28 cellular contexts compared by ENCODE assay signal in the genomic region with DNA sequence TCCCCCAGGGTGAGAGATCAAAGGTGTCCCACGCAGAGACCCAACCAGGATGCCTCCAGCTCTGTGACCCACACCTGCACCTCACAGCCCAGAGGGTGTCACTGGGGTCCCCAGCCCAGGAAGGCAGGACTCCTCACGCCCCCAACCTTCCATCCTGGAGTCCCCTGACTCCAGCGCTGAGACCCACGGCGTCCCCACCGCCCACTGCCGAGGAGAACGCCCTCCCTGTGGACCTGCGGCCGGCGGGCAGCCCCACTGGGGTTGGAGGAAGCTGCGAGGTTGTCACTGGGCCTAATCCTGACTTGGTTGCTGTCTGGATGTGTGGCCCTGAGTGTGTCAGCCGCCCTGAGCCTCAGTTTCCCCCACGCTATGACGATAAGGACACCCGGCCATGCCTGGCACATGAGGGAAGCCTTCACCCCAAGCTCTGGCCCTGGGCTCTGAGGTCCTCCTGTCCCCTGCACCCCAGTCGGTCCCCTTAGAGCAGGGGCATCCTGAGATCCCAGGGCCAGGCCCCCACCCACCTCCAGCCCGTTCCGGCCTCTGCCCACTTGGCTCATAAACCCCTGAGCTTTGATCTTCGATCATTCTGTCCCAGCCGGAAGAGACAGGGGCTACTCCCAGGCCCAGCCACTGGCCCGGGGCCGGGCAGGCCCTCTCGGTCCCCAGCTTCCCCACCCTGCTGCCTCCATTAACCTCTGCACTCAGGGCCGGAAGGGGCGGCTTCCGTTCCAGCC.
"Had no signal": no experiment of that assay in that cellular context is flagged by ENCODE, and none has a peak within 500 bp of the region (broad histone marks: within the 10 kb centered on the region; RNA-seq: fewer than 3 reads in every experiment).

No MANE protein-coding gene starts in this region.

- H3K4me3 Mint-ChIP-seq: activated CD4-positive, alpha-beta T cell treated with anti-CD3 and anti-CD28 coated beads for 36 hours; activated naive CD4-positive, alpha-beta T cell treated with anti-CD3 and anti-CD28 coated beads for 36 hours; activated naive CD8-positive, alpha-beta T cell treated with anti-CD3 and anti-CD28 coated beads for 36 hours; activated T-helper 1 cell treated with anti-CD3 and anti-CD28 coated beads, Interleukin-12 subunit alpha, Interleukin-12 subunit beta, Interleukin-2, Interleukin-4 antibody, amounts not matched to agents 30 ng/mL and 10 ng/mL and 1 ng/mL, durations not matched to agents 14 hours and 24 hours and 36 hours; immature natural killer cell; nephron; stimulated activated naive CD8-positive, alpha-beta T cell treated with anti-CD3 and anti-CD28 coated beads, Interleukin-15, Interleukin-2, amounts not matched to agents 100 ng/mL and 50 ng/mL, for 24 hours had no signal

- ATAC-seq: activated CD4-positive, alpha-beta T cell treated with anti-CD3 and anti-CD28 coated beads for 36 hours; gastroesophageal sphincter; left lobe of liver had no signal

- H3K9ac ChIP-seq: parathyroid adenoma had no signal

- H3K4me1 ChIP-seq: adrenal gland, gastroesophageal sphincter, parathyroid adenoma, uterus had no signal

- H3K27ac ChIP-seq: adrenal gland, brain microvascular endothelial cell, gastroesophageal sphincter, parathyroid adenoma, thoracic aorta, uterus had no signal

- H3K36me3 ChIP-seq: adrenal gland, brain microvascular endothelial cell, gastroesophageal sphincter, thoracic aorta, uterus had no signal

- H3K79me2 ChIP-seq: parathyroid adenoma had no signal

- FAIRE-seq: astrocyte, endothelial cell of umbilical vein had no signal

- H3K27ac Mint-ChIP-seq: activated CD4-positive, alpha-beta T cell treated with anti-CD3 and anti-CD28 coated beads for 36 hours; activated naive CD4-positive, alpha-beta T cell treated with anti-CD3 and anti-CD28 coated beads for 36 hours; activated naive CD8-positive, alpha-beta T cell treated with anti-CD3 and anti-CD28 coated beads for 36 hours; activated T-helper 1 cell treated with anti-CD3 and anti-CD28 coated beads, Interleukin-12 subunit alpha, Interleukin-12 subunit beta, Interleukin-2, Interleukin-4 antibody, amounts not matched to agents 30 ng/mL and 10 ng/mL and 1 ng/mL, durations not matched to agents 14 hours and 24 hours and 36 hours; immature natural killer cell; stimulated activated naive CD8-positive, alpha-beta T cell treated with anti-CD3 and anti-CD28 coated beads, Interleukin-15, Interleukin-2, amounts not matched to agents 100 ng/mL and 50 ng/mL, for 24 hours had no signal

- H3K4me1 Mint-ChIP-seq: activated CD4-positive, alpha-beta T cell treated with anti-CD3 and anti-CD28 coated beads for 36 hours; activated naive CD8-positive, alpha-beta T cell treated with anti-CD3 and anti-CD28 coated beads for 36 hours; immature natural killer cell; nephron had no signal

- H3K27me3 ChIP-seq: uterus had no signal

- H3K36me3 Mint-ChIP-seq: activated naive CD8-positive, alpha-beta T cell treated with anti-CD3 and anti-CD28 coated beads for 36 hours; immature natural killer cell had no signal

- DNase-seq: activated CD4-positive, alpha-beta T cell treated with anti-CD3 and anti-CD28 coated beads for 36 hours; activated CD4-positive, alpha-beta T cell treated with anti-CD3 and anti-CD28 coated beads, Interleukin-2, amount 50 U/mL, for 48 hours; activated CD4-positive, CD25-positive, alpha-beta regulatory T cell; activated CD8-positive, alpha-beta memory T cell treated with anti-CD3 and anti-CD28 coated beads for 24 hours; activated effector memory CD4-positive, alpha-beta T cell treated with anti-CD3 and anti-CD28 coated beads, Interleukin-2, amount 50 U/mL, for 16 hours; activated naive CD4-positive, alpha-beta T cell treated with anti-CD3 and anti-CD28 coated beads for 36 hours; activated naive CD8-positive, alpha-beta T cell treated with anti-CD3 and anti-CD28 coated beads for 36 hours; activated T-cell treated with anti-CD3 and anti-CD28 coated beads, Interleukin-2, amount 50 U/mL, for 1 hour; adrenal gland; brain microvascular endothelial cell; caudate nucleus; head of caudate nucleus; hippocampal formation; immature natural killer cell; nucleus accumbens; stimulated activated CD4-positive, alpha-beta T cell treated with anti-CD3 and anti-CD28 coated beads, Interleukin-12 subunit alpha, Interleukin-12 subunit beta, amount 100 ng/mL, for 4 hours; stimulated activated CD4-positive, alpha-beta T cell treated with anti-CD3 and anti-CD28 coated beads, Interleukin-4, amount 100 ng/mL, for 1 hour; trophoblast cell; uterus had no signal

- H3K9me3 ChIP-seq: adrenal gland, gastroesophageal sphincter, thoracic aorta, uterus had no signal

- H3K9me3 Mint-ChIP-seq: activated naive CD8-positive, alpha-beta T cell treated with anti-CD3 and anti-CD28 coated beads for 36 hours; nephron; stimulated activated naive CD8-positive, alpha-beta T cell treated with anti-CD3 and anti-CD28 coated beads, Interleukin-15, Interleukin-2, amounts not matched to agents 100 ng/mL and 50 ng/mL, for 24 hours had no signal

- H3K4me3 ChIP-seq: adrenal gland, gastroesophageal sphincter, thoracic aorta, uterus had no signal

- H2AFZ ChIP-seq: parathyroid adenoma had no signal
